19 cellular contexts compared by ENCODE assay signal in genomic region chr2:201665420-201666158, GRCh38. TPM values are rescaled to one million over a fixed set of nuclear protein-coding genes. Genes with fewer than 3 reads are reported as not detected.
DNase-seq lines count a peak whose midpoint lies in the region; ATAC-seq and TF ChIP-seq lines count a peak whose summit lies in the region.
"Had no signal": no experiment of that assay in that cellular context is flagged by ENCODE, and none has a peak within 500 bp of the region (broad histone marks: within the 10 kb centered on the region; RNA-seq: fewer than 3 reads in every experiment).

No MANE protein-coding gene starts in this region.

- no peaks in the 10 kb centered on the region for H3K9me2 ChIP-seq in GM23338 (ENCODE audit: insufficient read depth)

- no peak overlapping the region for H3K4me3 Mint-ChIP-seq in GM23338
- no peak overlapping the region for H3K4me3 Mint-ChIP-seq in effector memory CD8-positive, alpha-beta T cell
- H3K4me3 Mint-ChIP-seq: CD4-positive, CD25-positive, alpha-beta regulatory T cell; nephron progenitor cell; stimulated activated effector memory CD8-positive, alpha-beta T cell treated with anti-CD3 and anti-CD28 coated beads, Interleukin-12 subunit alpha, Interleukin-12 subunit beta, amount 100 ng/mL, for 72 hours; T-helper 2 cell treated with Interferon-gamma antibody and Interleukin-4, amounts not matched to agents 5 μg/mL and 100 μg/mL, for 36 hours had no signal

- H3K4me3 ChIP-seq in AG10803 (ENCODE audit: low read length): no peak overlapping the region
- no peak overlapping the region for H3K4me3 ChIP-seq in GM23338
- H3K4me3 ChIP-seq: breast epithelium had no signal

- peaks cover 10% of the 10 kb centered on the region; the same call in 2 of the 3 replicates for H3K4me1 Mint-ChIP-seq in GM23338
- peaks cover 0 to 5% of the 10 kb centered on the region in 2 donors for H3K4me1 Mint-ChIP-seq in effector memory CD8-positive, alpha-beta T cell (ENCODE audit: low read depth in 2 of 2)
- H3K4me1 Mint-ChIP-seq: stimulated activated effector memory CD8-positive, alpha-beta T cell treated with anti-CD3 and anti-CD28 coated beads, Interleukin-12 subunit alpha, Interleukin-12 subunit beta, amount 100 ng/mL, for 72 hours had no signal

- no peaks in the 10 kb centered on the region for H4K20me1 ChIP-seq in GM23338 (replicated peaks; ENCODE audit: insufficient read depth)

- no peaks in the 10 kb centered on the region for H3K27me3 Mint-ChIP-seq in GM23338 (ENCODE audit: insufficient read depth, low read depth, poor library complexity)
- no peaks in the 10 kb centered on the region for H3K27me3 Mint-ChIP-seq in effector memory CD8-positive, alpha-beta T cell

- no peaks in the 10 kb centered on the region for H3K4me1 ChIP-seq in GM23338 (ENCODE audit: insufficient read depth)
- no peaks in the 10 kb centered on the region for H3K4me1 ChIP-seq in foreskin keratinocyte
- H3K4me1 ChIP-seq: breast epithelium had no signal

- H3K27me3 ChIP-seq in GM23338 (ENCODE audit: insufficient read depth) (no peaks in the 10 kb centered on the region), foreskin keratinocyte (no peaks in the 10 kb centered on the region)
- H3K27me3 ChIP-seq: breast epithelium had no signal

- H3K36me3 Mint-ChIP-seq in GM23338 (ENCODE audit: low read depth): no peaks in the 10 kb centered on the region
- H3K36me3 Mint-ChIP-seq in effector memory CD8-positive, alpha-beta T cell (ENCODE audit: insufficient read depth): no peaks in the 10 kb centered on the region
- H3K36me3 Mint-ChIP-seq: CD4-positive, CD25-positive, alpha-beta regulatory T cell; stimulated activated effector memory CD8-positive, alpha-beta T cell treated with anti-CD3 and anti-CD28 coated beads, Interleukin-12 subunit alpha, Interleukin-12 subunit beta, amount 100 ng/mL, for 72 hours had no signal

- ATAC-seq in GM23338: no peak
- ATAC-seq in SK-N-SH treated with all-trans-retinoic acid at 6 μM for 48 hours: peak; percentile 68
- no peak for ATAC-seq in foreskin keratinocyte
- no peak for ATAC-seq in effector memory CD8-positive, alpha-beta T cell (replicated peaks)
- ATAC-seq in HG02884 (IDR thresholded peaks at IDR 0.05; ENCODE audit: unreplicated experiment): no peak
- ATAC-seq: sciatic nerve; stimulated activated effector memory CD8-positive, alpha-beta T cell treated with anti-CD3 and anti-CD28 coated beads, Interleukin-12 subunit alpha, Interleukin-12 subunit beta, amount 100 ng/mL, for 72 hours had no signal

- no peak overlapping the region for H3K27ac Mint-ChIP-seq in GM23338
- H3K27ac Mint-ChIP-seq in effector memory CD8-positive, alpha-beta T cell: no peak overlapping the region
- H3K27ac Mint-ChIP-seq: CD4-positive, CD25-positive, alpha-beta regulatory T cell; nephron progenitor cell; stimulated activated effector memory CD8-positive, alpha-beta T cell treated with anti-CD3 and anti-CD28 coated beads, Interleukin-12 subunit alpha, Interleukin-12 subunit beta, amount 100 ng/mL, for 72 hours; T-helper 2 cell treated with Interferon-gamma antibody and Interleukin-4, amounts not matched to agents 5 μg/mL and 100 μg/mL, for 36 hours had no signal

- H3F3A ChIP-seq in GM23338 (replicated peaks; ENCODE audit: low read depth): no peaks in the 10 kb centered on the region

- 0 out of 2 replicates have a peak overlapping the region, but pooled peaks have one; percentile 53 for H2AFZ ChIP-seq in GM23338

- H3K27ac ChIP-seq in GM23338 (ENCODE audit: low read depth): no peak overlapping the region
- H3K27ac ChIP-seq in foreskin keratinocyte: no peak overlapping the region
- H3K27ac ChIP-seq: breast epithelium had no signal

- H3K4me2 ChIP-seq in GM23338: no peak overlapping the region

- peak; percentile 27 for DNase-seq in AG10803 (ENCODE audit: low read depth)
- no peak for DNase-seq in GM23338 (ENCODE audit: low spot score)
- DNase-seq in foreskin keratinocyte: no peak
- no peak for DNase-seq in SK-N-DZ (ENCODE audit: low spot score)
- no peak for DNase-seq in effector memory CD8-positive, alpha-beta T cell
- DNase-seq in stimulated activated CD4-positive, alpha-beta T cell treated with anti-CD3 and anti-CD28 coated beads, Interleukin-4, amount 100 ng/mL, for 24 hours: no peak
- DNase-seq: activated naive CD4-positive, alpha-beta T cell treated with Interleukin-2 at 50 U/mL for 16 hours; CD4-positive, CD25-positive, alpha-beta regulatory T cell; GF-D8; NCI-H2081; NCI-H69; nephron progenitor cell; trophoblast cell had no signal

- TF ChIP-seq CTCF in AG10803 (conservative IDR thresholded peaks at IDR 0.05; ENCODE audit: low read length) (peak; percentile 39), GM23338 (conservative IDR thresholded peaks at IDR 0.05; ENCODE audit: low read depth in 2 of 2) (no peak), foreskin keratinocyte (conservative IDR thresholded peaks at IDR 0.05) (peak; percentile 46)

- no peaks in the 10 kb centered on the region for H3K36me3 ChIP-seq in GM23338 (ENCODE audit: insufficient read depth)
- H3K36me3 ChIP-seq: breast epithelium had no signal

- no peaks in the 10 kb centered on the region for H3K9me3 Mint-ChIP-seq in GM23338
- no peaks in the 10 kb centered on the region for H3K9me3 Mint-ChIP-seq in effector memory CD8-positive, alpha-beta T cell
- H3K9me3 Mint-ChIP-seq: stimulated activated effector memory CD8-positive, alpha-beta T cell treated with anti-CD3 and anti-CD28 coated beads, Interleukin-12 subunit alpha, Interleukin-12 subunit beta, amount 100 ng/mL, for 72 hours; T-helper 2 cell treated with Interferon-gamma antibody and Interleukin-4, amounts not matched to agents 5 μg/mL and 100 μg/mL, for 36 hours had no signal

- no peaks in the 10 kb centered on the region for H3K79me2 ChIP-seq in GM23338 (replicated peaks; ENCODE audit: insufficient read depth)

TF ChIP-seq in SK-N-SH treated with all-trans-retinoic acid at 6 μM for 48 hours, 23 proteins besides CTCF, POLR2A, EP300 and RAD21:
- TF ChIP-seq BACH2 (CRISPR knock-in tag; IDR thresholded peaks at IDR 0.05; ENCODE audit: borderline replicate concordance): no peak
- no peak for TF ChIP-seq TCF4 (CRISPR knock-in tag; IDR thresholded peaks at IDR 0.05; ENCODE audit: borderline replicate concordance)
- TF ChIP-seq OSR1 (CRISPR knock-in tag; IDR thresholded peaks at IDR 0.05): no peak
- TF ChIP-seq ZC3H10 (CRISPR knock-in tag; IDR thresholded peaks at IDR 0.05): no peak
- no peak for TF ChIP-seq ZNF70 (CRISPR knock-in tag; IDR thresholded peaks at IDR 0.05)
- TF ChIP-seq, protein P1, sequence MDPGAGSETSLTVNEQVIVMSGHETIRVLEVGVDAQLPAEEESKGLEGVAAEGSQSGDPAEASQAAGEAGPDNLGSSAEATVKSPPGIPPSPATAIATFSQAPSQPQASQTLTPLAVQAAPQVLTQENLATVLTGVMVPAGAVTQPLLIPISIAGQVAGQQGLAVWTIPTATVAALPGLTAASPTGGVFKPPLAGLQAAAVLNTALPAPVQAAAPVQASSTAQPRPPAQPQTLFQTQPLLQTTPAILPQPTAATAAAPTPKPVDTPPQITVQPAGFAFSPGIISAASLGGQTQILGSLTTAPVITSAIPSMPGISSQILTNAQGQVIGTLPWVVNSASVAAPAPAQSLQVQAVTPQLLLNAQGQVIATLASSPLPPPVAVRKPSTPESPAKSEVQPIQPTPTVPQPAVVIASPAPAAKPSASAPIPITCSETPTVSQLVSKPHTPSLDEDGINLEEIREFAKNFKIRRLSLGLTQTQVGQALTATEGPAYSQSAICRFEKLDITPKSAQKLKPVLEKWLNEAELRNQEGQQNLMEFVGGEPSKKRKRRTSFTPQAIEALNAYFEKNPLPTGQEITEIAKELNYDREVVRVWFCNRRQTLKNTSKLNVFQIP (CRISPR knock-in tag; IDR thresholded peaks at IDR 0.05; ENCODE audit: borderline replicate concordance, low read depth): no peak
- TF ChIP-seq TOX (CRISPR knock-in tag; IDR thresholded peaks at IDR 0.05; ENCODE audit: borderline replicate concordance): no peak
- TF ChIP-seq ZNF8 (CRISPR knock-in tag; IDR thresholded peaks at IDR 0.05): no peak
- TF ChIP-seq CSDC2 (CRISPR knock-in tag; IDR thresholded peaks at IDR 0.05): no peak

RNA-seq across cellular contexts. Expression of gene TMEM237, which starts 22.3 kb away (rescaled TPM):
- total RNA-seq in GM23338 (2014; rRNA removed; shearing (Covaris generic)): 42.0 and 57.7 TPM in 2 replicates
- polyA plus RNA-seq in GM23338 (2016; fragmentation: Nextera tagmentation; extraction: Ambion mirVana) (46.3 and 48.9 TPM in 2 replicates), foreskin keratinocyte (28.7 and 36.1 TPM in 2 replicates)
- total RNA-seq in foreskin keratinocyte: 52.8 and 53.3 TPM in 2 replicates
- 98.9 and 101 TPM in 2 replicates for polyA plus RNA-seq in SK-N-DZ (2014; cell fraction: cytosol; rRNA removed)
- 119 and 126 TPM in 2 replicates for polyA plus RNA-seq in SK-N-DZ (2014; cell fraction: nucleus; rRNA removed)

RNA-seq across cellular contexts. Expression of gene MPP4, which starts 32.9 kb away (rescaled TPM):
- total RNA-seq in GM23338 (2014; rRNA removed; shearing (Covaris generic)): 0.35 TPM in 1 of 2 replicates, not detected in the other
- polyA plus RNA-seq in GM23338 (2016; fragmentation: Nextera tagmentation; extraction: Ambion mirVana) (0.09 TPM in 1 of 2 replicates, not detected in the other), foreskin keratinocyte (0.31 and 0.56 TPM in 2 replicates)
- total RNA-seq in foreskin keratinocyte: 0.88 and 1.3 TPM in 2 replicates
- 0.21 TPM in 1 of 2 replicates, not detected in the other for polyA plus RNA-seq in SK-N-DZ (2014; cell fraction: cytosol; rRNA removed)
- not detected in 2 replicates for polyA plus RNA-seq in SK-N-DZ (2014; cell fraction: nucleus; rRNA removed)
- total RNA-seq: CD4-positive, CD25-positive, alpha-beta regulatory T cell had no signal
- polyA plus RNA-seq: CD4-positive, CD25-positive, alpha-beta regulatory T cell had no signal

Comparison
In these comparisons a context has a peak if more than half of its experiments do, and no peak if none do; other contexts are left out.
1. CTCF ChIP-seq: peak in AG10803 (single experiment) and foreskin keratinocyte (single experiment); none in GM23338 (0 of 2).